Comparison of ENCODE assay signal across 3 cellular contexts in genomic region chr5:52987711-52988329, GRCh38.
TF ChIP-seq lines count a peak whose summit lies in the region.

No MANE protein-coding gene starts in this region.

TF ChIP-seq in A549, 52 proteins besides CTCF, POLR2A, EP300 and RAD21 (continues in another document):
- TF ChIP-seq RNF2 (IDR thresholded peaks at IDR 0.05; ENCODE audit: borderline replicate concordance, low read depth) (no peak), JUNB (IDR thresholded peaks at IDR 0.05) (peak; percentile 76), PBX3 (IDR thresholded peaks at IDR 0.05) (no peak), CEBPB (IDR thresholded peaks at IDR 0.05) (no peak; a peak in 1 of 4 replicates), EHMT2 (IDR thresholded peaks at IDR 0.05; ENCODE audit: low read depth) (no peak), FOSL2 (IDR thresholded peaks at IDR 0.05) (peak; percentile 63; the same call in 1 of the 2 replicates), FOSL2 (CRISPR knock-in tag; IDR thresholded peaks at IDR 0.05) (no peak; the same call in none of the 2 replicates), GATA3 (IDR thresholded peaks at IDR 0.05; ENCODE audit: borderline replicate concordance) (peak; percentile 74; the same call in 1 of the 2 replicates), MYC (IDR thresholded peaks at IDR 0.05; ENCODE audit: borderline replicate concordance, low read length) (no peak), ZFP36 (IDR thresholded peaks at IDR 0.05; ENCODE audit: borderline replicate concordance, partially characterized antibody) (no peak), EHF (CRISPR knock-in tag; IDR thresholded peaks at IDR 0.05) (no peak), ELK1 (IDR thresholded peaks at IDR 0.05; ENCODE audit: low read depth, low read length) (no peak), ZSCAN20 (CRISPR knock-in tag; IDR thresholded peaks at IDR 0.05) (no peak), BHLHE40 (IDR thresholded peaks at IDR 0.05; ENCODE audit: low read depth, low read length) (no peak), NR3C1 (IDR thresholded peaks at IDR 0.05) (no peak), PHF8 (IDR thresholded peaks at IDR 0.05; ENCODE audit: borderline replicate concordance, low read depth) (no peak), TFCP2L1 (CRISPR knock-in tag; IDR thresholded peaks at IDR 0.05) (no peak), HES2 (IDR thresholded peaks at IDR 0.05) (no peak), HEYL (CRISPR knock-in tag; IDR thresholded peaks at IDR 0.05) (no peak)

TF ChIP-seq in HEK293, 187 proteins besides CTCF, POLR2A, EP300 and RAD21:
- TF ChIP-seq SP7 (tag by site-specific recombination; IDR thresholded peaks at IDR 0.05) (peak; percentile 78), REST (tag by site-specific recombination; IDR thresholded peaks at IDR 0.05) (no peak)

TF ChIP-seq in HepG2, 621 proteins besides CTCF, POLR2A, EP300 and RAD21:
- TF ChIP-seq SAP130 (CRISPR knock-in tag; IDR thresholded peaks at IDR 0.05; ENCODE audit: low read depth) (peak; percentile 32; the same call in 1 of the 2 replicates), ZEB1 (IDR thresholded peaks at IDR 0.05; ENCODE audit: insufficient replicate concordance, low read depth) (peak; percentile 74), SALL1 (CRISPR knock-in tag; IDR thresholded peaks at IDR 0.05) (no peak), ZNF75D (CRISPR knock-in tag; IDR thresholded peaks at IDR 0.05; ENCODE audit: borderline replicate concordance) (no peak), EEA1 (CRISPR knock-in tag; IDR thresholded peaks at IDR 0.05; ENCODE audit: borderline replicate concordance) (no peak), FOSL1 (CRISPR knock-in tag; IDR thresholded peaks at IDR 0.05; ENCODE audit: borderline replicate concordance) (0 out of 2 replicates have a peak, but pooled peaks have one; percentile 23)
